In the genomic region with DNA sequence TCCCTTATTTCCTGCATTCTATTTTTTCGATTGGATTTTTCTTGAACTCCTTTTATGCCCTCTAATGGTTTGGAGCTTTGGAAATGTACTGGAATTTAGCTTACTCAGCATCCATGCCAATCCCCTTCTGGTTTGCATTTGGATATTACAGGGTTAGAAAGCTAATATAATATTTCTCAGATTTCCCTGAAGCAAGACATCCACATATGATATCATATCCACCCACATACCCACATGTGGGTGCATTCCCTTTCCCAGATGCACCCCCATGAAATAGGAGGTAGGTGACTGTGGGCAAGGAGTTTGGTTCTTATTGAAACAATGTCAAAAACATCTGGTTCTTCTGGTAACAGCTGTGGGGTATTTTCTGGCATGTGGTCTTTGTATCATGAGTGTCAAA, we compare ENCODE assay signal across 17 cellular contexts.
"Had no signal": no experiment of that assay in that cellular context is flagged by ENCODE, and none has a peak within 500 bp of the region (broad histone marks: within the 10 kb centered on the region; RNA-seq: fewer than 3 reads in every experiment).

No MANE protein-coding gene starts in this region.

- H3K4me1 ChIP-seq: body of pancreas, heart left ventricle, left ventricle myocardium inferior, sigmoid colon, testis had no signal

- H3K27me3 ChIP-seq: body of pancreas, sigmoid colon, testis had no signal

- ATAC-seq: body of pancreas; esophagus mucosa; heart left ventricle; natural killer cell treated with Interleukin-12 subunit alpha and Interleukin-12 subunit beta and Interleukin-15 and Interleukin-18, amount 100 ng/mL, for 72 hours had no signal

- H3K27ac ChIP-seq: body of pancreas, heart left ventricle, left ventricle myocardium inferior, sigmoid colon, testis had no signal

- H3K4me3 ChIP-seq: body of pancreas, heart left ventricle, left ventricle myocardium inferior, sigmoid colon, testis had no signal

- DNase-seq: activated CD4-positive, alpha-beta T cell treated with anti-CD3 and anti-CD28 coated beads, Interleukin-2, amount 50 U/mL, for 4 hours; activated CD4-positive, CD25-positive, alpha-beta regulatory T cell treated with anti-CD3 and anti-CD28 coated beads, Interleukin-2, amount 50 U/mL, for 72 hours; activated effector memory CD4-positive, alpha-beta T cell treated with Interleukin-2 at 50 U/mL for 16 hours; activated T-cell treated with anti-CD3 and anti-CD28 coated beads, Interleukin-2, amount 50 U/mL, for 24 hours; amniotic stem cell; body of pancreas; heart left ventricle; islet precursor cell; left ventricle myocardium inferior; occipital lobe; sigmoid colon; stimulated activated CD4-positive, alpha-beta T cell treated with anti-CD3 and anti-CD28 coated beads, Interleukin-4, amount 100 ng/mL, for 1 hour; stimulated activated CD8-positive, alpha-beta memory T cell treated with anti-CD3 and anti-CD28 coated beads, Interleukin-4, amount 100 ng/mL, for 48 hours; testis had no signal

- FAIRE-seq: frontal cortex had no signal

- H3K9me3 ChIP-seq: body of pancreas, testis had no signal

- H3K36me3 ChIP-seq: heart left ventricle, left ventricle myocardium inferior, sigmoid colon had no signal
